ENCODE assay signal across 8 cellular contexts in the genomic region with DNA sequence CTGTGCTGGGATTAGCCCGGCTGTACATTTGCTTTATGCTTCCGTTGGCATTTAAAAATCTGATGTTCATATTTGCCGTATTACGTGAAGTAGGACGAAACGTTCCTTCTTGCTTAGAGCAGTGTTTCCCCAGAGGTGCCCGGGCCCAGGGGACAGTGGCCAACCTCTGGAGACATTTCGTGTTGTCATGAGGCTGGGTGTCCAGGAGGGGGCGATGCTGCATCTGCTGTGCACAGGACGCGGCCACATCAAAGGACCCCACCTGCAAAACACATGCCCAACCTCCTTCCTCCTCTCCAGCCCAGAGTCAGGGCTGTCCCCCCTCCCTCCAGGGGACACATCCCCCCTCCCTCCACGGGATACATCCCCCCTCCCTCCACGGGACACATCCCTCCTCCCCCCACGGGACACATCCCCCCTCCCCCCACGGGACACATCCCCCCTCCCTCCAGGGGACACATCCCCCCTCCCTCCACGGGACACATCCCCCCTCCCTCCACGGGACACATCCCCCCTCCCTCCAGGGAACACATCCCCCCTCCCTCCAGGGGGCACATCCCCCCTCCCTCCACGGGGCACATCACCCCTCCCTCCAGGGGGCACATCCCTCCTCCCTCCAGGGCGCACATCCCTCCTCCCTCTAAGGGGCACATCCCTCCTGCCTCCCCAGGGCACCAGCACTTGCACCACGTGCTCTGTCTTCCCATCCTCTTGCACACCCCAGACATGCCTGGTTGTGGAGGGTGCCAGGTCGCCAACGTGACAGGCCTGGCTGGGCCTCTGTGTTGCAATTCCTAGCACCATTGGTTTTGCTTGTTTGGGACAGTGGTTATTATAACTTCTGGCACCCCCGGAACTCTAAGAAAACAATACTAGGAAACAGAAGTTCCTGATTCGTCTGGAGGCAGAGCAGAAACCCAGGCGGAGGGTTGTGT. TPM values are rescaled to one million over a fixed set of nuclear protein-coding genes. Genes with fewer than 3 reads are reported as not detected.
A peak's percentile ranks its signal among the peaks of the same experiment; 100 is the strongest.
DNase-seq lines count a peak whose midpoint lies in the region; ATAC-seq and TF ChIP-seq lines count a peak whose summit lies in the region.

No MANE protein-coding gene starts in this region.

- H3K9ac ChIP-seq in muscle layer of colon (ENCODE audit: low read length), result no peak overlapping the region

- no peak overlapping the region for H3K4me3 ChIP-seq in epithelial cell of esophagus (ENCODE audit: low read length)
- H3K4me3 ChIP-seq in muscle layer of colon (ENCODE audit: low read depth in 1 of 2, low read length in 2 of 2), result no peak overlapping the region

- peaks cover 26% of the 10 kb centered on the region for H3K4me1 ChIP-seq in muscle layer of colon (ENCODE audit: insufficient read depth, low read length)

- peak overlapping the region; percentile 3 for H3K27ac ChIP-seq in muscle layer of colon (ENCODE audit: low read depth, low read length)

- peak; percentile 88 for DNase-seq in ELR (ENCODE audit: low read depth)
- peak; percentile 85 for DNase-seq in NCI-H774 (lab: John Stamatoyannopoulos, UW)
- peak; percentile 69 for DNase-seq in activated CD8-positive, alpha-beta memory T cell treated with anti-CD3 and anti-CD28 coated beads, Interleukin-2, amount 50 U/mL, for 1 hour (ENCODE audit: extremely low read depth)
- DNase-seq in epithelial cell of esophagus (ENCODE audit: low read depth), result peak; percentile 91
- peak; percentile 63 to 73 for DNase-seq in stimulated activated CD8-positive, alpha-beta memory T cell treated with anti-CD3 and anti-CD28 coated beads, Interleukin-7, amount 100 ng/mL, for 1 hour (ENCODE audit: low read depth in 2 of 2)
- no peak for DNase-seq in mesenteric fat pad (ENCODE audit: low spot score)

- peak; percentile 88 for TF ChIP-seq CTCF in epithelial cell of esophagus (IDR thresholded peaks at IDR 0.05; ENCODE audit: insufficient read depth, low read depth, low read length, missing control alignments)

- no peaks in the 10 kb centered on the region for H3K9me3 ChIP-seq in muscle layer of colon (ENCODE audit: low read length)

- peak; percentile 66 for ATAC-seq in HG03175 (IDR thresholded peaks at IDR 0.05; ENCODE audit: unreplicated experiment)

- H3K27me3 ChIP-seq in muscle layer of colon (ENCODE audit: control insufficient read depth in 1 of 2, insufficient read depth in 2 of 2, low read length in 2 of 2), result peaks cover 0 to 11% of the 10 kb centered on the region in 2 donors

- no peaks in the 10 kb centered on the region for H3K36me3 ChIP-seq in muscle layer of colon (ENCODE audit: insufficient read depth, low read length)

RNA-seq across cellular contexts. Expression of gene GAS6, which starts 46.7 kb away (rescaled TPM):
- 88.6 TPM for total RNA-seq in mesenteric fat pad

RNA-seq across cellular contexts. Expression of gene TMEM255B, which starts 58.2 kb away (rescaled TPM):
- total RNA-seq in mesenteric fat pad, result 22.7 TPM
